Comparison of ENCODE assay signal across 32 cellular contexts in the genomic region with DNA sequence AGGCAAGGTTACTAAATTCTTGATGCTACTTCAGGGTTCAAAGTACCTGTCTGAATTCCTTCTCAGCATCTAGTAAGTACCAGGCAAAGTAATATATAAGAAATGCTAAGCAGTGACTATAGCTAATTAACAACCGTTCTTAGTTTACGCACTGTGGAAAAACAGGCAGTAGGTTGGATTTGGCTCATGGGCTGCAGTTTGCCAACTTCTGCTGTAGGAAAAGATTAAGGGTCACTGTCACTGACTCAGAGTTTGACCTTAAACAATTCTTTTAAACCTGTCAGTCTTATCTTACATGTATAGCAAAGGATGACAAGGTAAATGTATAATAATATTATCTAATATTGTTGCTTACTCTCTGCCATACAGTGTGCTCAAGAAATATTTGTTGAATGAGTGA.
"Had no signal": no experiment of that assay in that cellular context is flagged by ENCODE, and none has a peak within 500 bp of the region (broad histone marks: within the 10 kb centered on the region; RNA-seq: fewer than 3 reads in every experiment).

No MANE protein-coding gene starts in this region.

- H3K27ac Mint-ChIP-seq: activated B cell treated with CpG ODN at 0.5 μM for 24 hours; activated CD8-positive, alpha-beta T cell treated with anti-CD3 and anti-CD28 coated beads for 36 hours; activated naive CD4-positive, alpha-beta T cell treated with anti-CD3 and anti-CD28 coated beads for 36 hours; activated naive CD4-positive, alpha-beta T cell treated with anti-CD3 and anti-CD28 coated beads, Interleukin-2, amount 50 U/mL, for 24 hours; activated naive CD8-positive, alpha-beta T cell treated with anti-CD3 and anti-CD28 coated beads for 36 hours; activated naive CD8-positive, alpha-beta T cell treated with anti-CD3 and anti-CD28 coated beads, Interleukin-2, amount 50 U/mL, for 24 hours; activated T-helper 1 cell treated with anti-CD3 and anti-CD28 coated beads, Interleukin-12 subunit alpha, Interleukin-12 subunit beta, Interleukin-2, Interleukin-4 antibody, amounts not matched to agents 30 ng/mL and 10 ng/mL and 1 ng/mL, durations not matched to agents 14 hours and 24 hours and 36 hours; activated T-helper 2 cell treated with anti-CD3 and anti-CD28 coated beads, Interferon-gamma antibody, Interleukin-2, Interleukin-4, amounts not matched to agents 10 μg/mL and 5 μg/mL and 100 μg/mL, durations not matched to agents 14 hours and 24 hours and 36 hours; dendritic cell treated with granulocyte-macrophage colony-stimulating factor and Interleukin-4, amounts not matched to agents 40 ng/mL and 50 ng/mL, for 4 days; endodermal cell had no signal

- H3K4me1 ChIP-seq: foreskin keratinocyte had no signal

- H3K4me3 ChIP-seq: adrenal gland, coronary artery, dorsolateral prefrontal cortex, esophagus muscularis mucosa, gastrocnemius medialis had no signal

- H3K27ac ChIP-seq: adrenal gland, brain microvascular endothelial cell, coronary artery, esophagus muscularis mucosa, foreskin keratinocyte, gastrocnemius medialis, WERI-Rb-1 had no signal

- H3K27me3 ChIP-seq: adrenal gland, brain microvascular endothelial cell, dorsolateral prefrontal cortex, esophagus muscularis mucosa, foreskin keratinocyte, gastrocnemius medialis had no signal

- ATAC-seq: activated CD4-positive, CD25-positive, alpha-beta regulatory T cell treated with anti-CD3 and anti-CD28 coated beads, Interleukin-2, amount 50 U/mL, for 24 hours; activated CD8-positive, alpha-beta T cell treated with anti-CD3 and anti-CD28 coated beads for 36 hours; activated naive CD8-positive, alpha-beta T cell treated with anti-CD3 and anti-CD28 coated beads, Interleukin-2, amount 50 U/mL, for 24 hours; foreskin keratinocyte; gastrocnemius medialis had no signal

- H3K9me3 Mint-ChIP-seq: activated B cell treated with CpG ODN at 0.5 μM for 24 hours; activated CD8-positive, alpha-beta T cell treated with anti-CD3 and anti-CD28 coated beads for 36 hours; activated naive CD4-positive, alpha-beta T cell treated with anti-CD3 and anti-CD28 coated beads for 36 hours; activated naive CD4-positive, alpha-beta T cell treated with anti-CD3 and anti-CD28 coated beads, Interleukin-2, amount 50 U/mL, for 24 hours; activated naive CD8-positive, alpha-beta T cell treated with anti-CD3 and anti-CD28 coated beads for 36 hours; activated naive CD8-positive, alpha-beta T cell treated with anti-CD3 and anti-CD28 coated beads, Interleukin-2, amount 50 U/mL, for 24 hours; activated T-helper 1 cell treated with anti-CD3 and anti-CD28 coated beads, Interleukin-12 subunit alpha, Interleukin-12 subunit beta, Interleukin-2, Interleukin-4 antibody, amounts not matched to agents 30 ng/mL and 10 ng/mL and 1 ng/mL, durations not matched to agents 14 hours and 24 hours and 36 hours; activated T-helper 2 cell treated with anti-CD3 and anti-CD28 coated beads, Interferon-gamma antibody, Interleukin-2, Interleukin-4, amounts not matched to agents 10 μg/mL and 5 μg/mL and 100 μg/mL, durations not matched to agents 14 hours and 24 hours and 36 hours; central memory CD8-positive, alpha-beta T cell; dendritic cell treated with granulocyte-macrophage colony-stimulating factor and Interleukin-4, amounts not matched to agents 40 ng/mL and 50 ng/mL, for 4 days; endodermal cell had no signal

- H3K9me3 ChIP-seq: adrenal gland, esophagus muscularis mucosa, gastrocnemius medialis had no signal

- H3K4me3 Mint-ChIP-seq: activated B cell treated with CpG ODN at 0.5 μM for 24 hours; activated CD8-positive, alpha-beta T cell treated with anti-CD3 and anti-CD28 coated beads for 36 hours; activated naive CD4-positive, alpha-beta T cell treated with anti-CD3 and anti-CD28 coated beads for 36 hours; activated naive CD4-positive, alpha-beta T cell treated with anti-CD3 and anti-CD28 coated beads, Interleukin-2, amount 50 U/mL, for 24 hours; activated naive CD8-positive, alpha-beta T cell treated with anti-CD3 and anti-CD28 coated beads for 36 hours; activated naive CD8-positive, alpha-beta T cell treated with anti-CD3 and anti-CD28 coated beads, Interleukin-2, amount 50 U/mL, for 24 hours; activated T-helper 1 cell treated with anti-CD3 and anti-CD28 coated beads, Interleukin-12 subunit alpha, Interleukin-12 subunit beta, Interleukin-2, Interleukin-4 antibody, amounts not matched to agents 30 ng/mL and 10 ng/mL and 1 ng/mL, durations not matched to agents 14 hours and 24 hours and 36 hours; central memory CD8-positive, alpha-beta T cell; dendritic cell treated with granulocyte-macrophage colony-stimulating factor and Interleukin-4, amounts not matched to agents 40 ng/mL and 50 ng/mL, for 4 days; endodermal cell had no signal

- DNase-seq: activated B cell treated with CpG ODN at 0.5 μM for 24 hours; activated CD4-positive, alpha-beta T cell treated with anti-CD3 and anti-CD28 coated beads for 48 hours; activated CD4-positive, alpha-beta T cell treated with anti-CD3 and anti-CD28 coated beads, Interleukin-2, amount 50 U/mL, for 1 hour; activated CD4-positive, alpha-beta T cell treated with anti-CD3 and anti-CD28 coated beads, Interleukin-2, amount 50 U/mL, for 48 hours; activated CD8-positive, alpha-beta memory T cell treated with anti-CD3 and anti-CD28 coated beads for 24 hours; activated CD8-positive, alpha-beta T cell treated with anti-CD3 and anti-CD28 coated beads for 36 hours; activated effector memory CD4-positive, alpha-beta T cell treated with anti-CD3 and anti-CD28 coated beads, Interleukin-2, amount 50 U/mL, for 16 hours; activated naive CD4-positive, alpha-beta T cell treated with anti-CD3 and anti-CD28 coated beads for 36 hours; activated naive CD8-positive, alpha-beta T cell treated with anti-CD3 and anti-CD28 coated beads for 36 hours; activated naive CD8-positive, alpha-beta T cell treated with anti-CD3 and anti-CD28 coated beads, Interleukin-2, amount 50 U/mL, for 24 hours; activated T-cell treated with anti-CD3 and anti-CD28 coated beads, Interleukin-2, amount 50 U/mL, for 48 hours; brain microvascular endothelial cell; dorsolateral prefrontal cortex; effector memory CD4-positive, alpha-beta T cell; endodermal cell; erythroblast; foreskin keratinocyte; gastrocnemius medialis; glutamatergic neuron; T-helper 2 cell; WERI-Rb-1 had no signal

- FAIRE-seq: astrocyte, bronchial epithelial cell had no signal

- H3K27me3 Mint-ChIP-seq: activated B cell treated with CpG ODN at 0.5 μM for 24 hours; activated CD8-positive, alpha-beta T cell treated with anti-CD3 and anti-CD28 coated beads for 36 hours; activated naive CD4-positive, alpha-beta T cell treated with anti-CD3 and anti-CD28 coated beads, Interleukin-2, amount 50 U/mL, for 24 hours; activated naive CD8-positive, alpha-beta T cell treated with anti-CD3 and anti-CD28 coated beads for 36 hours; activated naive CD8-positive, alpha-beta T cell treated with anti-CD3 and anti-CD28 coated beads, Interleukin-2, amount 50 U/mL, for 24 hours; central memory CD8-positive, alpha-beta T cell; dendritic cell treated with granulocyte-macrophage colony-stimulating factor and Interleukin-4, amounts not matched to agents 40 ng/mL and 50 ng/mL, for 4 days had no signal
